ENCODE assay signal across 24 cellular contexts in genomic region chrX:30023451-30023850, GRCh38.
"Had no signal": no experiment of that assay in that cellular context is flagged by ENCODE, and none has a peak within 500 bp of the region (broad histone marks: within the 10 kb centered on the region; RNA-seq: fewer than 3 reads in every experiment).

No MANE protein-coding gene starts in this region.

- H3K4me3 ChIP-seq: body of pancreas, dorsolateral prefrontal cortex, left lung, sigmoid colon, thoracic aorta, upper lobe of left lung had no signal

- DNase-seq: activated B cell treated with CpG ODN at 0.5 μM for 24 hours; activated CD4-positive, alpha-beta memory T cell treated with anti-CD3 and anti-CD28 coated beads, Interleukin-2, amount 10 ng/mL, durations not matched to agents 7 days and 5 days; activated CD4-positive, alpha-beta T cell treated with anti-CD3 and anti-CD28 coated beads for 4 hours; activated CD8-positive, alpha-beta memory T cell treated with anti-CD3 and anti-CD28 coated beads, Interleukin-2, amount 10 ng/mL, durations not matched to agents 7 days and 5 days; activated naive CD4-positive, alpha-beta T cell; activated naive CD8-positive, alpha-beta T cell treated with anti-CD3 and anti-CD28 coated beads for 36 hours; amygdala; body of pancreas; caudate nucleus; dorsolateral prefrontal cortex; endodermal cell; hypothalamus; left lung; midbrain; posterior cingulate gyrus; sigmoid colon; stimulated activated CD4-positive, alpha-beta T cell treated with anti-CD3 and anti-CD28 coated beads, Interleukin-4, amount 100 ng/mL, for 4 hours; upper lobe of left lung had no signal

- H3K9me3 ChIP-seq: body of pancreas, left lung, sigmoid colon, thoracic aorta, upper lobe of left lung had no signal

- ATAC-seq: activated CD8-positive, alpha-beta memory T cell treated with anti-CD3 and anti-CD28 coated beads, Interleukin-2, amount 10 ng/mL, durations not matched to agents 7 days and 5 days; body of pancreas; left lung; stimulated activated memory B cell treated with anti-CD40 and anti-IgM and Interleukin-4, amounts not matched to agents 10 μg/mL and 1 μg/mL and 100 μg/mL, for 72 hours had no signal

- H3K27me3 ChIP-seq: body of pancreas, left lung, sigmoid colon, upper lobe of left lung had no signal

- H3K36me3 ChIP-seq: left lung, sigmoid colon, thoracic aorta, upper lobe of left lung had no signal

- FAIRE-seq: colon, frontal cortex, keratinocyte had no signal

- H3K4me1 ChIP-seq: body of pancreas, left lung, sigmoid colon, upper lobe of left lung had no signal

- H3K27ac ChIP-seq: body of pancreas, dorsolateral prefrontal cortex, epithelial cell of prostate, left lung, sigmoid colon, thoracic aorta, upper lobe of left lung had no signal
